Comparison of ENCODE assay signal across 1 cellular context in genomic region chr7:113125728-113126127, GRCh38.
TF ChIP-seq lines count a peak whose summit lies in the region.

No MANE protein-coding gene starts in this region.

TF ChIP-seq in K562, 482 proteins besides CTCF, POLR2A, EP300 and RAD21 (continued from another document and continues in another):
- TF ChIP-seq, protein P1, sequence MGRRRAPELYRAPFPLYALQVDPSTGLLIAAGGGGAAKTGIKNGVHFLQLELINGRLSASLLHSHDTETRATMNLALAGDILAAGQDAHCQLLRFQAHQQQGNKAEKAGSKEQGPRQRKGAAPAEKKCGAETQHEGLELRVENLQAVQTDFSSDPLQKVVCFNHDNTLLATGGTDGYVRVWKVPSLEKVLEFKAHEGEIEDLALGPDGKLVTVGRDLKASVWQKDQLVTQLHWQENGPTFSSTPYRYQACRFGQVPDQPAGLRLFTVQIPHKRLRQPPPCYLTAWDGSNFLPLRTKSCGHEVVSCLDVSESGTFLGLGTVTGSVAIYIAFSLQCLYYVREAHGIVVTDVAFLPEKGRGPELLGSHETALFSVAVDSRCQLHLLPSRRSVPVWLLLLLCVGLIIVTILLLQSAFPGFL (CRISPR knock-in tag; IDR thresholded peaks at IDR 0.05), result no peak
- 0 out of 2 replicates have a peak, but pooled peaks have one; percentile 16 for TF ChIP-seq SMARCE1 (IDR thresholded peaks at IDR 0.05)
- TF ChIP-seq PML (IDR thresholded peaks at IDR 0.05; ENCODE audit: low read length), result peak; percentile 58; the same call in 1 of the 2 replicates
- TF ChIP-seq ZNF778 (CRISPR knock-in tag; IDR thresholded peaks at IDR 0.05), result no peak
- no peak for TF ChIP-seq FOXP1 (CRISPR knock-in tag; IDR thresholded peaks at IDR 0.05)
- TF ChIP-seq, protein P2, sequence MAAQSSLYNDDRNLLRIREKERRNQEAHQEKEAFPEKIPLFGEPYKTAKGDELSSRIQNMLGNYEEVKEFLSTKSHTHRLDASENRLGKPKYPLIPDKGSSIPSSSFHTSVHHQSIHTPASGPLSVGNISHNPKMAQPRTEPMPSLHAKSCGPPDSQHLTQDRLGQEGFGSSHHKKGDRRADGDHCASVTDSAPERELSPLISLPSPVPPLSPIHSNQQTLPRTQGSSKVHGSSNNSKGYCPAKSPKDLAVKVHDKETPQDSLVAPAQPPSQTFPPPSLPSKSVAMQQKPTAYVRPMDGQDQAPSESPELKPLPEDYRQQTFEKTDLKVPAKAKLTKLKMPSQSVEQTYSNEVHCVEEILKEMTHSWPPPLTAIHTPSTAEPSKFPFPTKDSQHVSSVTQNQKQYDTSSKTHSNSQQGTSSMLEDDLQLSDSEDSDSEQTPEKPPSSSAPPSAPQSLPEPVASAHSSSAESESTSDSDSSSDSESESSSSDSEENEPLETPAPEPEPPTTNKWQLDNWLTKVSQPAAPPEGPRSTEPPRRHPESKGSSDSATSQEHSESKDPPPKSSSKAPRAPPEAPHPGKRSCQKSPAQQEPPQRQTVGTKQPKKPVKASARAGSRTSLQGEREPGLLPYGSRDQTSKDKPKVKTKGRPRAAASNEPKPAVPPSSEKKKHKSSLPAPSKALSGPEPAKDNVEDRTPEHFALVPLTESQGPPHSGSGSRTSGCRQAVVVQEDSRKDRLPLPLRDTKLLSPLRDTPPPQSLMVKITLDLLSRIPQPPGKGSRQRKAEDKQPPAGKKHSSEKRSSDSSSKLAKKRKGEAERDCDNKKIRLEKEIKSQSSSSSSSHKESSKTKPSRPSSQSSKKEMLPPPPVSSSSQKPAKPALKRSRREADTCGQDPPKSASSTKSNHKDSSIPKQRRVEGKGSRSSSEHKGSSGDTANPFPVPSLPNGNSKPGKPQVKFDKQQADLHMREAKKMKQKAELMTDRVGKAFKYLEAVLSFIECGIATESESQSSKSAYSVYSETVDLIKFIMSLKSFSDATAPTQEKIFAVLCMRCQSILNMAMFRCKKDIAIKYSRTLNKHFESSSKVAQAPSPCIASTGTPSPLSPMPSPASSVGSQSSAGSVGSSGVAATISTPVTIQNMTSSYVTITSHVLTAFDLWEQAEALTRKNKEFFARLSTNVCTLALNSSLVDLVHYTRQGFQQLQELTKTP (IDR thresholded peaks at IDR 0.05; ENCODE audit: low read depth in 1 of 2, partially characterized antibody in 2 of 2), result no peak
- TF ChIP-seq POLR2H (tag; IDR thresholded peaks at IDR 0.05; ENCODE audit: low read depth), result no peak
- no peak for TF ChIP-seq TFE3 (CRISPR knock-in tag; IDR thresholded peaks at IDR 0.05)
- no peak for TF ChIP-seq SLC30A9 (CRISPR knock-in tag; IDR thresholded peaks at IDR 0.05)
- TF ChIP-seq TCF7 (IDR thresholded peaks at IDR 0.05; ENCODE audit: borderline replicate concordance), result peak; percentile 75; the same call in 1 of the 2 replicates
- TF ChIP-seq, protein P3, sequence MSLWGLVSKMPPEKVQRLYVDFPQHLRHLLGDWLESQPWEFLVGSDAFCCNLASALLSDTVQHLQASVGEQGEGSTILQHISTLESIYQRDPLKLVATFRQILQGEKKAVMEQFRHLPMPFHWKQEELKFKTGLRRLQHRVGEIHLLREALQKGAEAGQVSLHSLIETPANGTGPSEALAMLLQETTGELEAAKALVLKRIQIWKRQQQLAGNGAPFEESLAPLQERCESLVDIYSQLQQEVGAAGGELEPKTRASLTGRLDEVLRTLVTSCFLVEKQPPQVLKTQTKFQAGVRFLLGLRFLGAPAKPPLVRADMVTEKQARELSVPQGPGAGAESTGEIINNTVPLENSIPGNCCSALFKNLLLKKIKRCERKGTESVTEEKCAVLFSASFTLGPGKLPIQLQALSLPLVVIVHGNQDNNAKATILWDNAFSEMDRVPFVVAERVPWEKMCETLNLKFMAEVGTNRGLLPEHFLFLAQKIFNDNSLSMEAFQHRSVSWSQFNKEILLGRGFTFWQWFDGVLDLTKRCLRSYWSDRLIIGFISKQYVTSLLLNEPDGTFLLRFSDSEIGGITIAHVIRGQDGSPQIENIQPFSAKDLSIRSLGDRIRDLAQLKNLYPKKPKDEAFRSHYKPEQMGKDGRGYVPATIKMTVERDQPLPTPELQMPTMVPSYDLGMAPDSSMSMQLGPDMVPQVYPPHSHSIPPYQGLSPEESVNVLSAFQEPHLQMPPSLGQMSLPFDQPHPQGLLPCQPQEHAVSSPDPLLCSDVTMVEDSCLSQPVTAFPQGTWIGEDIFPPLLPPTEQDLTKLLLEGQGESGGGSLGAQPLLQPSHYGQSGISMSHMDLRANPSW (CRISPR knock-in tag; IDR thresholded peaks at IDR 0.05), result no peak
- no peak for TF ChIP-seq BCL6 (CRISPR knock-in tag; IDR thresholded peaks at IDR 0.05)
- TF ChIP-seq CC2D1A (IDR thresholded peaks at IDR 0.05), result no peak
- no peak for TF ChIP-seq ZFP30 (CRISPR knock-in tag; IDR thresholded peaks at IDR 0.05; ENCODE audit: borderline replicate concordance)
- TF ChIP-seq JUND (IDR thresholded peaks at IDR 0.05; ENCODE audit: borderline replicate concordance, low read depth, low read length), result no peak
- no peak for TF ChIP-seq JUND (tag; IDR thresholded peaks at IDR 0.05; ENCODE audit: borderline replicate concordance, low read depth, low read length)
- no peak for TF ChIP-seq ZNF384 (IDR thresholded peaks at IDR 0.05; ENCODE audit: low read depth, low read length)
- no peak for TF ChIP-seq BRD9 (IDR thresholded peaks at IDR 0.05; ENCODE audit: low read depth, partially characterized antibody)
- TF ChIP-seq MED1 (CRISPR knock-in tag; IDR thresholded peaks at IDR 0.05; ENCODE audit: borderline replicate concordance), result no peak
- no peak for TF ChIP-seq POLR3G (IDR thresholded peaks at IDR 0.05; ENCODE audit: extremely low read depth, insufficient read length, insufficient replicate concordance)
- TF ChIP-seq GABPB2 (CRISPR knock-in tag; conservative IDR thresholded peaks at IDR 0.05), result no peak
- TF ChIP-seq, protein P4, sequence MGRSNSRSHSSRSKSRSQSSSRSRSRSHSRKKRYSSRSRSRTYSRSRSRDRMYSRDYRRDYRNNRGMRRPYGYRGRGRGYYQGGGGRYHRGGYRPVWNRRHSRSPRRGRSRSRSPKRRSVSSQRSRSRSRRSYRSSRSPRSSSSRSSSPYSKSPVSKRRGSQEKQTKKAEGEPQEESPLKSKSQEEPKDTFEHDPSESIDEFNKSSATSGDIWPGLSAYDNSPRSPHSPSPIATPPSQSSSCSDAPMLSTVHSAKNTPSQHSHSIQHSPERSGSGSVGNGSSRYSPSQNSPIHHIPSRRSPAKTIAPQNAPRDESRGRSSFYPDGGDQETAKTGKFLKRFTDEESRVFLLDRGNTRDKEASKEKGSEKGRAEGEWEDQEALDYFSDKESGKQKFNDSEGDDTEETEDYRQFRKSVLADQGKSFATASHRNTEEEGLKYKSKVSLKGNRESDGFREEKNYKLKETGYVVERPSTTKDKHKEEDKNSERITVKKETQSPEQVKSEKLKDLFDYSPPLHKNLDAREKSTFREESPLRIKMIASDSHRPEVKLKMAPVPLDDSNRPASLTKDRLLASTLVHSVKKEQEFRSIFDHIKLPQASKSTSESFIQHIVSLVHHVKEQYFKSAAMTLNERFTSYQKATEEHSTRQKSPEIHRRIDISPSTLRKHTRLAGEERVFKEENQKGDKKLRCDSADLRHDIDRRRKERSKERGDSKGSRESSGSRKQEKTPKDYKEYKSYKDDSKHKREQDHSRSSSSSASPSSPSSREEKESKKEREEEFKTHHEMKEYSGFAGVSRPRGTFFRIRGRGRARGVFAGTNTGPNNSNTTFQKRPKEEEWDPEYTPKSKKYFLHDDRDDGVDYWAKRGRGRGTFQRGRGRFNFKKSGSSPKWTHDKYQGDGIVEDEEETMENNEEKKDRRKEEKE (IDR thresholded peaks at IDR 0.05; ENCODE audit: borderline replicate concordance in 1 of 2, control insufficient read depth in 1 of 2, low read depth in 2 of 2, low read length in 1 of 2), result no peak
- no peak for TF ChIP-seq ARNT (IDR thresholded peaks at IDR 0.05)
- TF ChIP-seq NCOA2 (IDR thresholded peaks at IDR 0.05; ENCODE audit: partially characterized antibody in 2 of 2), result no peak
- TF ChIP-seq POLR2AphosphoS5 (IDR thresholded peaks at IDR 0.05; ENCODE audit: control insufficient read depth, insufficient read depth, low read depth, low read length), result peak; percentile 61; the same call in 1 of the 2 replicates
- no peak for TF ChIP-seq ZFP36 (IDR thresholded peaks at IDR 0.05; ENCODE audit: low read depth, low read length, partially characterized antibody)
- no peak for TF ChIP-seq MAFG (tag; conservative IDR thresholded peaks at IDR 0.05)
- no peak for TF ChIP-seq BRF1 (IDR thresholded peaks at IDR 0.05; ENCODE audit: borderline replicate concordance, extremely low read depth, insufficient read length)
- TF ChIP-seq RHOXF2B (CRISPR knock-in tag; conservative IDR thresholded peaks at IDR 0.05), result no peak
- no peak for TF ChIP-seq SREBF1 (IDR thresholded peaks at IDR 0.05; ENCODE audit: borderline replicate concordance, low read depth, low read length)
- no peak for TF ChIP-seq ZNF518B (CRISPR knock-in tag; IDR thresholded peaks at IDR 0.05)
